In genomic region chr11:102794382-102794781, GRCh38 we compare ENCODE assay signal across 8 cellular contexts. TPM values are rescaled to one million over a fixed set of nuclear protein-coding genes. Genes with fewer than 3 reads are reported as not detected.
DNase-seq lines count a peak whose midpoint lies in the region; ATAC-seq and TF ChIP-seq lines count a peak whose summit lies in the region.

No MANE protein-coding gene starts in this region.

- H3K27ac ChIP-seq in Panc1 (ENCODE audit: low read length): no peak overlapping the region

- peak; percentile 68 for TF ChIP-seq CTCF in Panc1 (IDR thresholded peaks at IDR 0.05)

- H3K4me1 ChIP-seq in Panc1 (ENCODE audit: control insufficient read depth, insufficient read depth, low read length): no peaks in the 10 kb centered on the region

- no peaks in the 10 kb centered on the region for H3K9me3 ChIP-seq in Panc1 (ENCODE audit: control insufficient read depth, insufficient read depth, low read depth, low read length)

- intact Hi-C loops in Panc1 (cut with micrococcal nuclease; ENCODE audit: unreplicated experiment): no loop called here

- DNase-seq in Caki2 (ENCODE audit: low read depth) (peak; percentile 33), Panc1 (ENCODE audit: low read depth, low spot score) (no peak), hepatic stellate cell (ENCODE audit: low spot score) (peak; percentile 12), globus pallidus (ENCODE audit: low spot score) (no peak), putamen (ENCODE audit: low spot score) (no peak), NCI-H2107 (lab: John Stamatoyannopoulos, UW) (no peak)

- H3K27me3 ChIP-seq in Panc1 (ENCODE audit: control insufficient read depth, insufficient read depth, low read length): peaks cover 6% of the 10 kb centered on the region; the same call in 1 of the 2 replicates

- ATAC-seq in GM18867 (IDR thresholded peaks at IDR 0.05; ENCODE audit: unreplicated experiment): peak; percentile 94
- peak; percentile 86 for ATAC-seq in HG02970 (IDR thresholded peaks at IDR 0.05; ENCODE audit: low FRiP score, unreplicated experiment)
- peak; percentile 73; the same call in 1 of the 2 replicates for ATAC-seq in Panc1

- no TSS peak for BruUV-seq in Panc1 (replicated peaks; lab: Mats Ljungman, UMichigan)

- in situ Hi-C loops in Caki2 (cut with HindIII; ENCODE audit: low pct_unique_long_range_greater_than_20kb, low sequenced_read_pairs) (no loop called here), Panc1 (cut with HindIII; ENCODE audit: low pct_unique_long_range_greater_than_20kb, low sequenced_read_pairs) (no loop called here)

- no peaks in the 10 kb centered on the region for H3K36me3 ChIP-seq in Panc1 (ENCODE audit: control insufficient read depth, insufficient read depth, low read length)

- POLR2A ChIA-PET in Panc1 (lab: Charles Lee): no interaction called here

- CTCF ChIA-PET in Panc1 (lab: Charles Lee): no interaction called here

- no peak overlapping the region for H3K4me3 ChIP-seq in Panc1 (ENCODE audit: low read depth in 2 of 2, low read length in 2 of 2)

RNA-seq across cellular contexts. Expression of gene MMP1, which starts 3.6 kb away (rescaled TPM):
- 0.26 and 0.78 TPM in 2 replicates for total RNA-seq in Caki2 (2014; rRNA removed; shearing (Covaris generic); ENCODE audit: low replicate concordance)
- total RNA-seq in Panc1 (2021; ENCODE audit: unreplicated experiment): 0.15 TPM
- polyA plus RNA-seq in Panc1 (2012; ENCODE audit: insufficient read length): not detected

RNA-seq across cellular contexts. Expression of gene MMP10, which starts 14.0 kb away (rescaled TPM):
- 2.1 TPM in 1 of 2 replicates, not detected in the other for total RNA-seq in Caki2 (2014; rRNA removed; shearing (Covaris generic); ENCODE audit: low replicate concordance)
- total RNA-seq in Panc1 (2021; ENCODE audit: unreplicated experiment): not detected
- polyA plus RNA-seq in Panc1 (2012; ENCODE audit: insufficient read length): not detected

RNA-seq across cellular contexts. Expression of gene MMP3, which starts 49.0 kb away (rescaled TPM):
- total RNA-seq in Caki2 (2014; rRNA removed; shearing (Covaris generic); ENCODE audit: low replicate concordance): not detected in 2 replicates
- total RNA-seq in Panc1 (2021; ENCODE audit: unreplicated experiment): not detected
- not detected for polyA plus RNA-seq in Panc1 (2012; ENCODE audit: insufficient read length)

Comparison
In these comparisons a context has a peak if more than half of its experiments do, and no peak if none do; other contexts are left out.
1. DNase-seq: peak in Caki2 (single experiment) and hepatic stellate cell (single experiment); none in Panc1 (single experiment), globus pallidus (single experiment), putamen (single experiment) and NCI-H2107 (single experiment).
2. Peak in every context shown above with its lines, with median percentiles within 50 percentile points of each other: ATAC-seq.